In genomic region chr21:38297193-38297592, GRCh38 we compare ENCODE assay signal across 9 cellular contexts. TPM values are rescaled to one million over a fixed set of nuclear protein-coding genes. Genes with fewer than 3 reads are reported as not detected.
DNase-seq lines count a peak whose midpoint lies in the region; FAIRE-seq and TF ChIP-seq lines count a peak whose summit lies in the region.
"Had no signal": no experiment of that assay in that cellular context is flagged by ENCODE, and none has a peak within 500 bp of the region (broad histone marks: within the 10 kb centered on the region; RNA-seq: fewer than 3 reads in every experiment).

No MANE protein-coding gene starts in this region.

- POLR2A ChIA-PET in H1 (lab: Charles Lee; ENCODE audit: partially characterized antibody): no interaction called here

- H3K27me3 Mint-ChIP-seq in nephron (ENCODE audit: low read depth): no peaks in the 10 kb centered on the region
- H3K27me3 Mint-ChIP-seq in T-helper 2 cell treated with Interferon-gamma antibody and Interleukin-4, amounts not matched to agents 5 μg/mL and 100 μg/mL, for 36 hours (ENCODE audit: low read depth): peaks cover 8% of the 10 kb centered on the region

- no peak overlapping the region for H4K8ac ChIP-seq in H1 (ENCODE audit: extremely low read depth, insufficient read depth, low read length)

- no peaks in the 10 kb centered on the region for H3K79me1 ChIP-seq in H1 (ENCODE audit: low read depth, low read length)

- no peak for FAIRE-seq in H1 (lab: Jason Lieb, UNC)

- peak overlapping the region; percentile 43; the same call in 1 of the 2 replicates for H2AFZ ChIP-seq in H1 (ENCODE audit: low read length)

- no peaks in the 10 kb centered on the region for H3K9me3 ChIP-seq in H1 (ENCODE audit: insufficient read depth in 2 of 2, low read depth in 1 of 2, low read length in 1 of 2)

- no peak overlapping the region for H3K9ac ChIP-seq in H1 (replicated peaks in 1 of 4; ENCODE audit: extremely low read depth in 1 of 4, low read depth in 3 of 4, low read length in 3 of 4)

- H3K4me3 ChIP-seq in H1 (ENCODE audit: extremely low read depth in 1 of 4, insufficient read depth in 2 of 4, low read depth in 3 of 4, low read length in 4 of 4): no peak overlapping the region

- no peaks in the 10 kb centered on the region for H3K36me3 ChIP-seq in H1 (ENCODE audit: control insufficient read depth in 2 of 4, insufficient read depth in 4 of 4, low read length in 3 of 4)

- no peaks in the 10 kb centered on the region for H4K20me1 ChIP-seq in H1 (replicated peaks in 1 of 2; ENCODE audit: control insufficient read depth in 1 of 2, insufficient read depth in 2 of 2, low read length in 2 of 2)

- H2BK5ac ChIP-seq in H1 (ENCODE audit: low read depth, low read length): no peak overlapping the region

- H3K23ac ChIP-seq in H1 (ENCODE audit: insufficient read length): no peak overlapping the region

- no peak overlapping the region for H3K56ac ChIP-seq in H1 (replicated peaks; ENCODE audit: insufficient read length, low read depth, low read length)

- TF ChIP-seq RAD21 in H1 (IDR thresholded peaks at IDR 0.05 in 1 of 2, conservative IDR thresholded peaks at IDR 0.05 in 1 of 2; ENCODE audit: low read depth in 2 of 2, low read length in 2 of 2): no peak

- no peaks in the 10 kb centered on the region for H3K9me3 Mint-ChIP-seq in nephron
- no peaks in the 10 kb centered on the region for H3K9me3 Mint-ChIP-seq in T-helper 2 cell treated with Interferon-gamma antibody and Interleukin-4, amounts not matched to agents 5 μg/mL and 100 μg/mL, for 36 hours

- TF ChIP-seq POLR2A in H1 (IDR thresholded peaks at IDR 0.05; ENCODE audit: control extremely low read depth in 1 of 2, low read depth in 2 of 2, low read length in 2 of 2): no peak

- H3K36me3 Mint-ChIP-seq in nephron (ENCODE audit: low read depth): peaks cover 28% of the 10 kb centered on the region
- H3K36me3 Mint-ChIP-seq in T-helper 2 cell treated with Interferon-gamma antibody and Interleukin-4, amounts not matched to agents 5 μg/mL and 100 μg/mL, for 36 hours (ENCODE audit: low read depth): no peaks in the 10 kb centered on the region

- no peak overlapping the region for H3K18ac ChIP-seq in H1 (ENCODE audit: extremely low read depth, low read length)

- no peak overlapping the region for H3K14ac ChIP-seq in H1 (ENCODE audit: insufficient read length)

- H2BK12ac ChIP-seq in H1 (ENCODE audit: low read depth, low read length): no peak overlapping the region

- H3K4ac ChIP-seq in H1 (replicated peaks; ENCODE audit: insufficient read length, low read depth, low read length): no peak overlapping the region

- no peak overlapping the region for H2BK120ac ChIP-seq in H1 (replicated peaks; ENCODE audit: low read depth, low read length)

- CTCF ChIA-PET in H1 (lab: Charles Lee; ENCODE audit: partially characterized antibody): interaction anchor here (0.6 to 1.3 kb wide), 6 partner anchors 12 to 129 kb away, joined by 3 to 4 read pairs (median 3); no protein-coding TSS in a partner anchor

- no peaks in the 10 kb centered on the region for H3K27me3 ChIP-seq in H1 (replicated peaks in 1 of 4; ENCODE audit: control insufficient read depth in 3 of 4, extremely low read depth in 1 of 4, insufficient read depth in 3 of 4, low read length in 3 of 4)

- H3K27ac Mint-ChIP-seq in nephron: peak overlapping the region; percentile 56 to 88 (median 74)
- H3K27ac Mint-ChIP-seq in T-helper 2 cell treated with Interferon-gamma antibody and Interleukin-4, amounts not matched to agents 5 μg/mL and 100 μg/mL, for 36 hours: no peak overlapping the region

- H3K4me1 ChIP-seq in H1 (replicated peaks in 1 of 4; ENCODE audit: control insufficient read depth in 3 of 4, insufficient read depth in 4 of 4, low read length in 3 of 4): peaks cover 0 to 12% (median 5%) of the 10 kb centered on the region in 4 experiments; a peak in 6 of 7 replicates

- no peak overlapping the region for H2BK15ac ChIP-seq in H1 (ENCODE audit: low read length)

- H2AK5ac ChIP-seq in H1 (ENCODE audit: low read depth, low read length): no peak overlapping the region

- H3K4me3 Mint-ChIP-seq in nephron: no peak overlapping the region
- H3K4me3 Mint-ChIP-seq in T-helper 2 cell treated with Interferon-gamma antibody and Interleukin-4, amounts not matched to agents 5 μg/mL and 100 μg/mL, for 36 hours: no peak overlapping the region

- H3K23me2 ChIP-seq in H1 (ENCODE audit: low read depth, low read length): no peaks in the 10 kb centered on the region

- H3K79me2 ChIP-seq in H1 (ENCODE audit: control insufficient read depth in 1 of 2, insufficient read depth in 2 of 2, low read length in 2 of 2): no peaks in the 10 kb centered on the region

- H2BK20ac ChIP-seq in H1 (ENCODE audit: low read length): no peak overlapping the region

- H3K27ac ChIP-seq in H1 (ENCODE audit: low read depth, low read length): no peak overlapping the region

- H3K4me2 ChIP-seq in H1 (ENCODE audit: insufficient read depth in 1 of 2, low read depth in 2 of 2, low read length in 2 of 2): peak overlapping the region in 1 of 2 experiments; percentile 1; a peak in 1 of 4 replicates

- DNase-seq in AG08396 (ENCODE audit: low spot score) (peak; percentile 20), MV-4-11 (lab: John Stamatoyannopoulos, UW) (peak; percentile 17), H1 (ENCODE audit: low read depth in 1 of 2, low spot score in 2 of 2) (no peak), occipital lobe (lab: John Stamatoyannopoulos, UW) (no peak), NCI-H774 (lab: John Stamatoyannopoulos, UW) (no peak)
- DNase-seq in stimulated activated naive CD4-positive, alpha-beta T cell treated with Interleukin-2 at 50 U/mL for 16 hours (lab: John Stamatoyannopoulos, UW): no peak
- DNase-seq in T-helper 2 cell treated with Interferon-gamma antibody and Interleukin-4, amounts not matched to agents 5 μg/mL and 100 μg/mL, for 36 hours (ENCODE audit: low spot score): no peak
- DNase-seq: hippocampal formation had no signal

- TF ChIP-seq CTCF in H1 (IDR thresholded peaks at IDR 0.05; ENCODE audit: control extremely low read depth in 1 of 3, insufficient read depth in 1 of 3, low read depth in 1 of 3, low read length in 3 of 3): no peak
- no peak for TF ChIP-seq CTCF in nephron (IDR thresholded peaks at IDR 0.05; ENCODE audit: unreplicated experiment in 3 of 3)

- WGBS in H1 (ENCODE audit: extremely low coverage in 1 of 2, insufficient coverage in 1 of 2, insufficient read length in 1 of 2, insufficient replicate concordance in 2 of 2, low coverage in 1 of 2, low lambda C conversion rate in 2 of 2, missing lambda C conversion rate in 1 of 2), 2 experiments: 91% methylated on average over 2 of the region's 2 CpGs; no CpG with 5 or more reads in 1 of the 2 experiments

- H4K91ac ChIP-seq in H1 (replicated peaks; ENCODE audit: insufficient read length, low read length): no peak overlapping the region

- no peak for TF ChIP-seq EP300 in H1 (IDR thresholded peaks at IDR 0.05; ENCODE audit: borderline replicate concordance in 1 of 2, low read depth in 2 of 2, low read length in 2 of 2)

- H4K5ac ChIP-seq in H1 (ENCODE audit: insufficient read length, low read depth, low read length): no peak overlapping the region

- peaks cover 68% of the 10 kb centered on the region for H3K4me1 Mint-ChIP-seq in nephron
- H3K4me1 Mint-ChIP-seq in T-helper 2 cell treated with Interferon-gamma antibody and Interleukin-4, amounts not matched to agents 5 μg/mL and 100 μg/mL, for 36 hours (ENCODE audit: low read depth): peaks cover 16% of the 10 kb centered on the region

TF ChIP-seq in H1, 55 proteins besides CTCF, POLR2A, EP300 and RAD21 (continues in another document):
- no peak for TF ChIP-seq CBX8 (IDR thresholded peaks at IDR 0.05; ENCODE audit: borderline replicate concordance, low read depth, low read length)

RNA-seq across cellular contexts. Expression of gene KCNJ15, which starts 40.4 kb away (rescaled TPM):
- not detected in 2 replicates for total RNA-seq in H1 (2021; fragmentation: NEBNext Ultra II Directional; extraction: Animal tissue kit (Norgen Biotek cat#: 25700))
- polyA plus RNA-seq in H1 (2011; rRNA removed): under 0.01 TPM in 1 of 2 replicates, not detected in the other
- 0.61 TPM for polyA plus RNA-seq in H1 (2011; cell fraction: cytosol; rRNA removed)
- polyA plus RNA-seq in H1 (2011; cell fraction: nucleus; rRNA removed): not detected
- polyA plus RNA-seq in H1 (2012, experiment 1 of 2): not detected in 4 replicates
- not detected for polyA plus RNA-seq in H1 (2012, experiment 2 of 2)
- 0.18 TPM for polyA plus RNA-seq in H1 (2013, experiment 1 of 2)
- 0.07 TPM for polyA plus RNA-seq in H1 (2013, experiment 2 of 2)
- 0.09 and 0.10 TPM in 2 replicates for polyA minus RNA-seq in H1 (2011; rRNA and poly(A)+ RNA removed)
- not detected for polyA minus RNA-seq in H1 (2011; cell fraction: cytosol; rRNA and poly(A)+ RNA removed)
- polyA minus RNA-seq in H1 (2011; cell fraction: nucleus; rRNA and poly(A)+ RNA removed): 1.4 TPM
- under 0.01 TPM for total RNA-seq in occipital lobe

Comparison
In these comparisons a context has a peak if more than half of its experiments do, and no peak if none do; other contexts are left out.
1. DNase-seq: peak in AG08396 (single experiment) and MV-4-11 (single experiment); none in H1 (0 of 2), stimulated activated naive CD4-positive, alpha-beta T cell treated with Interleukin-2 at 50 U/mL for 16 hours (single experiment), T-helper 2 cell treated with Interferon-gamma antibody and Interleukin-4, amounts not matched to agents 5 μg/mL and 100 μg/mL, for 36 hours (single experiment), occipital lobe (single experiment) and NCI-H774 (single experiment).